Comparison of ENCODE assay signal across 1 cellular context in the genomic region with DNA sequence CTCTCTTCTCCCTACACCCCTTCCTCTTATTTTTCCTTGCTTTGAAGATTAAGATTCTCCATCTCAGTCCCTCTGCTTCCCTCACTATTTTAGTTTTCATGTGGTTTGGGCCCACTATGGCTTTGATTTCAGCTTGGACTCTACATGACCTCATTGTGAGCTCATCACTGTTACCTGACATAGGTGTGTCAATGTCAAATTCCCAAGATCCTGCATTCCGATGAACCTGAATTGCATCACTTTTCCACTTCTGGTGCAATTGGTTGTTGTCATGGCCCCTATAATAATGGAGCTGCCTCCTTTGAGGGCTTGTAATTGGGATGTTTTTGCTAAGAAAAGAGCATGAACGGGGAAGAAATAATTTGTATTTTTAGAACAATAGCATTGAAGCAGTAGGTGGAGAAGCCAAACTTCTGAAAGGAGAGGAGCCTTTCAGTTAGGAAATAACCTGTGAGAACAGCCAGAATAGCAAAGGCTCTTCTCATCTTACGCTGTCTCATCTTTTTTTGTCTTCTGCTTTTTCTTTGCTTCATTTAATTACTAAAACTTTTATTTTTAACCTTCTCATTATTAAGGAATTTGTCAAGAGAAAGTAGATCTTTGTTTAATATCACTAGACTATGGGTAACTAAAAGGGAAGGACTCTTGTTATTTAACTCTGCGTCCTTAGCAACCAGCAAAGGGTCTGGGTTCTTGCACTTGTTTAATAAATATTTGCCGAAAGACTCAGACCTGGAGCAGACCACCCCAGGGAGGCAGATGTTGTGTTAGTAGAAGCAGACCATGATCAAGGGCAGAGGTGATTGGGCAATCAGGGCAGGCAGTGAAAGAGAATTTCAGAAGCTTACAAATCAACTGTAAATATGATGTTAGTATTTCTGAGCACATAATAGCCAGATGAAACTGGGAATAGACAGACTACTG.
A peak's percentile ranks its signal among the peaks of the same experiment; 100 is the strongest.
TF ChIP-seq lines count a peak whose summit lies in the region.

No MANE protein-coding gene starts in this region.

TF ChIP-seq in HepG2, 621 proteins besides CTCF, POLR2A, EP300 and RAD21 (continued from another document):
- TF ChIP-seq, protein P1, sequence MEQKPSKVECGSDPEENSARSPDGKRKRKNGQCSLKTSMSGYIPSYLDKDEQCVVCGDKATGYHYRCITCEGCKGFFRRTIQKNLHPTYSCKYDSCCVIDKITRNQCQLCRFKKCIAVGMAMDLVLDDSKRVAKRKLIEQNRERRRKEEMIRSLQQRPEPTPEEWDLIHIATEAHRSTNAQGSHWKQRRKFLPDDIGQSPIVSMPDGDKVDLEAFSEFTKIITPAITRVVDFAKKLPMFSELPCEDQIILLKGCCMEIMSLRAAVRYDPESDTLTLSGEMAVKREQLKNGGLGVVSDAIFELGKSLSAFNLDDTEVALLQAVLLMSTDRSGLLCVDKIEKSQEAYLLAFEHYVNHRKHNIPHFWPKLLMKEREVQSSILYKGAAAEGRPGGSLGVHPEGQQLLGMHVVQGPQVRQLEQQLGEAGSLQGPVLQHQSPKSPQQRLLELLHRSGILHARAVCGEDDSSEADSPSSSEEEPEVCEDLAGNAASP (CRISPR knock-in tag; IDR thresholded peaks at IDR 0.05; ENCODE audit: borderline replicate concordance): no peak
- TF ChIP-seq, protein P2, sequence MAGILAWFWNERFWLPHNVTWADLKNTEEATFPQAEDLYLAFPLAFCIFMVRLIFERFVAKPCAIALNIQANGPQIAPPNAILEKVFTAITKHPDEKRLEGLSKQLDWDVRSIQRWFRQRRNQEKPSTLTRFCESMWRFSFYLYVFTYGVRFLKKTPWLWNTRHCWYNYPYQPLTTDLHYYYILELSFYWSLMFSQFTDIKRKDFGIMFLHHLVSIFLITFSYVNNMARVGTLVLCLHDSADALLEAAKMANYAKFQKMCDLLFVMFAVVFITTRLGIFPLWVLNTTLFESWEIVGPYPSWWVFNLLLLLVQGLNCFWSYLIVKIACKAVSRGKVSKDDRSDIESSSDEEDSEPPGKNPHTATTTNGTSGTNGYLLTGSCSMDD (CRISPR knock-in tag; IDR thresholded peaks at IDR 0.05): no peak
- TF ChIP-seq FOXA1 (IDR thresholded peaks at IDR 0.05): no peak
- peak; percentile 61 for TF ChIP-seq FOXA1 (CRISPR knock-in tag; IDR thresholded peaks at IDR 0.05)
TF ChIP-seq in HepG2: peak in this region for 65.
